8 cellular contexts compared by ENCODE assay signal in the genomic region with DNA sequence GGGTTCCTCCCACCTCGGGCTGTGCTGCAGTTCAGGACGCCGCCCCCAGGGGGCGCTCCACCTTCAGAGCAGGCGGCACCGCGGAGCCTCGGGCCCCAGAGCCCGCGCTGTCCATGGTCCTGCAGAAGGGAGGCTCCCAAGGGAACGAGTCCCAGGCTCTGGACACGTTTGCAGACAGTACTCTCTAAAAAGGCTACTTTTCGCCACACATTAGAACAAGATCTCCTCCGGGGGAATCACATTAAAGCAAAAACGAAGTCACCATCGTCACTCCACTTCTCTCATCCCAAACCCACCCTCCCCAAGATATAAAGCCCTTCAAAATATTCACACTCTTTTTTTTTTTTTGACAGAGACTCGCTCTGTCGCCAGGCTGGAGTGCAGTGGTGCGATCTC. TPM values are rescaled to one million over a fixed set of nuclear protein-coding genes. Genes with fewer than 3 reads are reported as not detected.
DNase-seq lines count a peak whose midpoint lies in the region; ATAC-seq, FAIRE-seq and TF ChIP-seq lines count a peak whose summit lies in the region.

No MANE protein-coding gene starts in this region.

- H3K27ac ChIP-seq in DND-41 (ENCODE audit: low read length), result no peak overlapping the region
- no peak overlapping the region for H3K27ac ChIP-seq in ascending aorta
- no peak overlapping the region for H3K27ac ChIP-seq in hepatocyte
- no peak overlapping the region for H3K27ac ChIP-seq in gastrocnemius medialis

- no peak overlapping the region for H3K9ac ChIP-seq in DND-41 (ENCODE audit: low read depth, low read length)

- no peaks in the 10 kb centered on the region for H3K36me3 ChIP-seq in DND-41 (ENCODE audit: insufficient read depth, low read length)
- H3K36me3 ChIP-seq in ascending aorta, result no peaks in the 10 kb centered on the region
- H3K36me3 ChIP-seq in hepatocyte (replicated peaks; ENCODE audit: insufficient read depth, low read depth), result no peaks in the 10 kb centered on the region
- no peaks in the 10 kb centered on the region for H3K36me3 ChIP-seq in gastrocnemius medialis

- in situ Hi-C loops in gastrocnemius medialis (cut with MboI; ENCODE audit: low sequenced_read_pairs in 4 of 4), result no loop called here

- no peak for TF ChIP-seq POLR2A in gastrocnemius medialis (IDR thresholded peaks at IDR 0.05)

- intact Hi-C loops in ascending aorta (cut with DNase I), result no loop called here
- intact Hi-C loops in gastrocnemius medialis (cut with DNase I; ENCODE audit: low total_unique reads), result no loop called here

- H3K79me2 ChIP-seq in DND-41 (ENCODE audit: insufficient read depth, low read length) (no peaks in the 10 kb centered on the region), hepatocyte (no peaks in the 10 kb centered on the region)

- WGBS in hepatocyte (ENCODE audit: low lambda C conversion rate, missing lambda C conversion rate), result 7% methylated on average over 19 of the region's 19 CpGs

- H3K4me2 ChIP-seq in DND-41 (ENCODE audit: insufficient read depth, low read length) (no peak overlapping the region), hepatocyte (no peak overlapping the region)

- FAIRE-seq in HTR-8/SVneo (lab: Jason Lieb, UNC), result no peak

- no peak overlapping the region for H2AFZ ChIP-seq in DND-41 (ENCODE audit: low read depth, low read length)
- no peak overlapping the region for H2AFZ ChIP-seq in hepatocyte

- DNase-seq in DND-41, result peak; percentile 85
- DNase-seq in HTR-8/SVneo (ENCODE audit: insufficient read length, low spot score), result peak; percentile 81
- DNase-seq in T-helper 22 cell (ENCODE audit: low read depth), result peak; percentile 43
- DNase-seq in ascending aorta (ENCODE audit: low spot score in 2 of 2), result peak in 1 of 2 donors; percentile 83
- peak; percentile 93 for DNase-seq in hepatocyte (ENCODE audit: low spot score)
- DNase-seq in gastrocnemius medialis, result peak in 1 of 2 donors; percentile 17
- no peak for DNase-seq in NCI-H1694 (lab: John Stamatoyannopoulos, UW)

- H3K9me2 ChIP-seq in hepatocyte (replicated peaks; ENCODE audit: insufficient read depth), result no peaks in the 10 kb centered on the region

- H4K20me1 ChIP-seq in DND-41 (ENCODE audit: insufficient read depth, low read length) (peaks cover 4% of the 10 kb centered on the region; the same call in 1 of the 2 replicates), hepatocyte (ENCODE audit: insufficient read depth, poor library complexity, severe bottlenecking) (no peaks in the 10 kb centered on the region)

- H3K4me1 ChIP-seq in DND-41 (ENCODE audit: insufficient read depth, low read length), result no peaks in the 10 kb centered on the region
- H3K4me1 ChIP-seq in ascending aorta, result no peaks in the 10 kb centered on the region
- H3K4me1 ChIP-seq in hepatocyte (ENCODE audit: insufficient read depth), result no peaks in the 10 kb centered on the region
- H3K4me1 ChIP-seq in gastrocnemius medialis, result no peaks in the 10 kb centered on the region

- H3K27me3 ChIP-seq in DND-41 (ENCODE audit: insufficient read depth, low read length, poor library complexity), result no peaks in the 10 kb centered on the region
- H3K27me3 ChIP-seq in ascending aorta, result no peaks in the 10 kb centered on the region
- H3K27me3 ChIP-seq in hepatocyte, result no peaks in the 10 kb centered on the region
- peaks cover 0 to 12% (median 10%) of the 10 kb centered on the region in 3 donors for H3K27me3 ChIP-seq in gastrocnemius medialis

- TF ChIP-seq CTCF in DND-41 (IDR thresholded peaks at IDR 0.05; ENCODE audit: borderline replicate concordance, extremely low read depth, low read length, poor library complexity, severe bottlenecking) (peak; percentile 99), ascending aorta (IDR thresholded peaks at IDR 0.05) (peak; percentile 62 to 77 (median 71)), hepatocyte (IDR thresholded peaks at IDR 0.05; ENCODE audit: poor library complexity) (peak; percentile 93), gastrocnemius medialis (IDR thresholded peaks at IDR 0.05 in 4 of 5, conservative IDR thresholded peaks at IDR 0.05 in 1 of 5) (peak; percentile 44 to 61 (median 50))

- peak; percentile 90 for ATAC-seq in DND-41 (ENCODE audit: insufficient read depth, low read depth)
- ATAC-seq in gastrocnemius medialis, result no peak
- no peak for ATAC-seq in GM21619 (IDR thresholded peaks at IDR 0.05; ENCODE audit: unreplicated experiment)

- H3K9me3 ChIP-seq in DND-41 (ENCODE audit: insufficient read depth, low read length, severe bottlenecking) (no peaks in the 10 kb centered on the region), ascending aorta (no peaks in the 10 kb centered on the region), hepatocyte (ENCODE audit: low read depth) (no peaks in the 10 kb centered on the region), gastrocnemius medialis (no peaks in the 10 kb centered on the region)

- H3K4me3 ChIP-seq in DND-41 (ENCODE audit: low read depth in 1 of 2, low read length in 2 of 2) (no peak overlapping the region), ascending aorta (no peak overlapping the region), hepatocyte (no peak overlapping the region), gastrocnemius medialis (no peak overlapping the region)

RNA-seq across cellular contexts. Expression of a gene that starts 4.6 kb away (rescaled TPM):
- total RNA-seq in ascending aorta, result 5.4 TPM
- total RNA-seq in hepatocyte, result 1.0 and 1.6 TPM in 2 replicates
- 0.84 TPM in 1 of 2 replicates, not detected in the other for polyA plus RNA-seq in hepatocyte
- 1 to 10 TPM in 1 of 4 donors, under 1 TPM in 2, not detected in 1; 0.87 to 1.3 (median 0.98) TPM for total RNA-seq in gastrocnemius medialis

RNA-seq across cellular contexts. Expression of a gene that starts 31.7 kb away (rescaled TPM):
- total RNA-seq in ascending aorta (not detected), hepatocyte (0.37 TPM in 1 of 2 replicates, not detected in the other), gastrocnemius medialis (not detected)
- polyA plus RNA-seq in hepatocyte, result 0.16 TPM in 1 of 2 replicates, not detected in the other

RNA-seq across cellular contexts. Expression of a gene that starts 34.3 kb away (rescaled TPM):
- not detected for total RNA-seq in ascending aorta
- not detected in 2 replicates for total RNA-seq in hepatocyte
- not detected in 2 replicates for polyA plus RNA-seq in hepatocyte
- not detected for total RNA-seq in gastrocnemius medialis

RNA-seq across cellular contexts. Expression of a gene that starts 36.2 kb away (rescaled TPM):
- not detected for total RNA-seq in ascending aorta
- 0.13 and 1.2 TPM in 2 replicates for total RNA-seq in hepatocyte
- polyA plus RNA-seq in hepatocyte, result 0.28 TPM in 1 of 2 replicates, not detected in the other
- under 1 TPM in 1 of 4 donors, not detected in 3; 0.13 TPM for total RNA-seq in gastrocnemius medialis

RNA-seq across cellular contexts. Expression of a gene that starts 49.6 kb away (rescaled TPM):
- total RNA-seq in ascending aorta, result 30.2 TPM
- total RNA-seq in hepatocyte, result not detected in 2 replicates
- 0.44 TPM in 1 of 2 replicates, not detected in the other for polyA plus RNA-seq in hepatocyte
- total RNA-seq in gastrocnemius medialis, result 1 to 10 TPM in 1 of 4 donors, under 1 TPM in 1, not detected in 2; 0.73 to 1.2 TPM
